In the genomic region with DNA sequence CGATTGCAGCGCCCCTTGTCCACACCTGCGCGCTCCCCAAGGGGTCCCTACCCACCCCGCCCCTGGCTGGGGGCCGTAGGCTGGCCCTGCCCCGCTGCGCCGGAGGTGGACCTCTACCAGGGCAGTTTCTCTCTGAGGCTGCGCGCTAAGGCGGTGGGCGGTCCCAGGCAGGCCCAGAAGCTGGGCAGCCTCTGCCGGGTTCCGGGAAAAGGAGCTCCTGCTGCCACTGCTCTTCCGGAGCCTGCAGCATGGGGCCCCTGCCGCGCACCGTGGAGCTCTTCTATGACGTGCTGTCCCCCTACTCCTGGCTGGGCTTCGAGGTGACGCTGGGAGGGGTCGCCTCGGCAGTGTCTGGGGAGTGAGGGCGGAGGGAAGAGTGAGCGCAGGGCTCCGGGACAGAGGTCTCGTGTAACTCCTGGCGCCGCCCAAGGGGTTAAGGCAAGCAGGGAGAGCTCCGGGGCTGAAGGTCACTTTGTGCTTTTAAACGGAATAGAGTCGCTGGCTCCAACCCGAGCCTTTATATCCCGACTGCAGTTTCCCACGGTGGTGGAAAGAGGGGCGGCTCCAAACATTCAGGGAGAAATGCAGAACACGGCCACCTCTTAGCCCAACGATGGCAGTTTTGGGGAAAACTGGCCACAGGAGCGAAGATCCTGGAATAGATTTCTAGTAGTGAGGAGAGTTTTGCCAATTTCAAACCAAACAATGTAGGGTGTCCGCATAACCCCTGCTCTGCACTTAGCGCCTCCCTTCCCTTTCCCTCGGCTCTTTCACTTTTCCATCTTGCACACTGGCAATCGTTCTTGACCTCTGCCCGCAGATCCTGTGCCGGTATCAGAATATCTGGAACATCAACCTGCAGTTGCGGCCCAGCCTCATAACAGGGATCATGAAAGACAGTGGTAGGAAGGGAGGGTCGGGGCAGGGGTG, we compare ENCODE assay signal across 8 cellular contexts. TPM values are rescaled to one million over a fixed set of nuclear protein-coding genes. Genes with fewer than 3 reads are reported as not detected.
DNase-seq lines count a peak whose midpoint lies in the region; ATAC-seq and TF ChIP-seq lines count a peak whose summit lies in the region.

A gene (plus strand): TSS at position 176 of the 930 bp plus-strand sequence. CDS start 73 bp downstream, at position 249.

- WGBS in liver, result under 1% methylated on average over 48 of the region's 48 CpGs

- H3K4me3 ChIP-seq in AG10803 (ENCODE audit: low read length) (peak within 1 kb of the TSS; percentile 90), liver (ENCODE audit: low read depth in 1 of 3, low read length in 3 of 3) (peak within 1 kb of the TSS; percentile 68 to 85 (median 83))

- H3K9ac ChIP-seq in liver (ENCODE audit: low read depth in 1 of 2, low read length in 2 of 2), result peak within 1 kb of the TSS; percentile 67 to 82

- no peak for TF ChIP-seq CTCF in AG10803 (conservative IDR thresholded peaks at IDR 0.05; ENCODE audit: low read length)
- no peak for TF ChIP-seq CTCF in liver (IDR thresholded peaks at IDR 0.05; ENCODE audit: low read depth, low read length, missing input control)

- H3K27ac ChIP-seq in liver (ENCODE audit: low read depth in 1 of 2, low read length in 2 of 2), result peak within 1 kb of the TSS; percentile 40 to 87

- TF ChIP-seq RAD21 in liver (IDR thresholded peaks at IDR 0.05), result peak; percentile 2 to 32

- peaks cover 8 to 36% (median 22%) of the 10 kb centered on the region in 4 donors for H3K4me1 ChIP-seq in liver (ENCODE audit: control insufficient read depth in 4 of 4, insufficient read depth in 4 of 4, low read length in 3 of 4)

- ATAC-seq in GM18907 (IDR thresholded peaks at IDR 0.05; ENCODE audit: unreplicated experiment) (peak; percentile 99), HG03135 (IDR thresholded peaks at IDR 0.05; ENCODE audit: unreplicated experiment) (peak; percentile 94)

- H3K36me3 ChIP-seq in liver (ENCODE audit: control insufficient read depth in 4 of 4, insufficient read depth in 3 of 4, low read depth in 1 of 4, low read length in 3 of 4), result peaks cover 0 to 15% (median 7%) of the 10 kb centered on the region in 4 donors

- no peaks in the 10 kb centered on the region for H3K27me3 ChIP-seq in liver (ENCODE audit: control insufficient read depth in 4 of 4, insufficient read depth in 4 of 4, low read length in 3 of 4)

- no peaks in the 10 kb centered on the region for H3K9me3 ChIP-seq in liver (ENCODE audit: control insufficient read depth in 4 of 4, low read length in 3 of 4)

- DNase-seq in AG10803 (ENCODE audit: low read depth) (peak; percentile 60), NCI-H510A treated with DMSO at 0.1 percent for 48 hours (lab: John Stamatoyannopoulos, UW) (peak; percentile 50), dermis blood vessel endothelial cell (peak; percentile 77)
- peak; percentile 71 to 75 for DNase-seq in activated CD4-positive, alpha-beta T cell treated with anti-CD3 and anti-CD28 coated beads, Interleukin-2, amount 50 U/mL, for 4 hours
- peak; percentile 86 for DNase-seq in stimulated activated CD4-positive, alpha-beta T cell treated with anti-CD3 and anti-CD28 coated beads, Interleukin-4, amount 100 ng/mL, for 24 hours

TF ChIP-seq in liver, 16 proteins besides CTCF, POLR2A, EP300 and RAD21:
- TF ChIP-seq, protein P1, sequence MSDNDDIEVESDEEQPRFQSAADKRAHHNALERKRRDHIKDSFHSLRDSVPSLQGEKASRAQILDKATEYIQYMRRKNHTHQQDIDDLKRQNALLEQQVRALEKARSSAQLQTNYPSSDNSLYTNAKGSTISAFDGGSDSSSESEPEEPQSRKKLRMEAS (IDR thresholded peaks at IDR 0.05), result peak; percentile 76
- TF ChIP-seq, protein P2, sequence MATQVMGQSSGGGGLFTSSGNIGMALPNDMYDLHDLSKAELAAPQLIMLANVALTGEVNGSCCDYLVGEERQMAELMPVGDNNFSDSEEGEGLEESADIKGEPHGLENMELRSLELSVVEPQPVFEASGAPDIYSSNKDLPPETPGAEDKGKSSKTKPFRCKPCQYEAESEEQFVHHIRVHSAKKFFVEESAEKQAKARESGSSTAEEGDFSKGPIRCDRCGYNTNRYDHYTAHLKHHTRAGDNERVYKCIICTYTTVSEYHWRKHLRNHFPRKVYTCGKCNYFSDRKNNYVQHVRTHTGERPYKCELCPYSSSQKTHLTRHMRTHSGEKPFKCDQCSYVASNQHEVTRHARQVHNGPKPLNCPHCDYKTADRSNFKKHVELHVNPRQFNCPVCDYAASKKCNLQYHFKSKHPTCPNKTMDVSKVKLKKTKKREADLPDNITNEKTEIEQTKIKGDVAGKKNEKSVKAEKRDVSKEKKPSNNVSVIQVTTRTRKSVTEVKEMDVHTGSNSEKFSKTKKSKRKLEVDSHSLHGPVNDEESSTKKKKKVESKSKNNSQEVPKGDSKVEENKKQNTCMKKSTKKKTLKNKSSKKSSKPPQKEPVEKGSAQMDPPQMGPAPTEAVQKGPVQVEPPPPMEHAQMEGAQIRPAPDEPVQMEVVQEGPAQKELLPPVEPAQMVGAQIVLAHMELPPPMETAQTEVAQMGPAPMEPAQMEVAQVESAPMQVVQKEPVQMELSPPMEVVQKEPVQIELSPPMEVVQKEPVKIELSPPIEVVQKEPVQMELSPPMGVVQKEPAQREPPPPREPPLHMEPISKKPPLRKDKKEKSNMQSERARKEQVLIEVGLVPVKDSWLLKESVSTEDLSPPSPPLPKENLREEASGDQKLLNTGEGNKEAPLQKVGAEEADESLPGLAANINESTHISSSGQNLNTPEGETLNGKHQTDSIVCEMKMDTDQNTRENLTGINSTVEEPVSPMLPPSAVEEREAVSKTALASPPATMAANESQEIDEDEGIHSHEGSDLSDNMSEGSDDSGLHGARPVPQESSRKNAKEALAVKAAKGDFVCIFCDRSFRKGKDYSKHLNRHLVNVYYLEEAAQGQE (IDR thresholded peaks at IDR 0.05), result peak; percentile 75
- TF ChIP-seq GABPA (IDR thresholded peaks at IDR 0.05 in 1 of 2, conservative IDR thresholded peaks at IDR 0.05 in 1 of 2) (no peak), FOXA1 (IDR thresholded peaks at IDR 0.05) (no peak), SP1 (IDR thresholded peaks at IDR 0.05) (peak; percentile 70), EGR1 (IDR thresholded peaks at IDR 0.05; ENCODE audit: low read depth in 2 of 2) (no peak), TAF1 (conservative IDR thresholded peaks at IDR 0.05) (peak; percentile 74), YY1 (IDR thresholded peaks at IDR 0.05) (peak; percentile 70), NR2F2 (IDR thresholded peaks at IDR 0.05) (peak; percentile 70), FOXA2 (IDR thresholded peaks at IDR 0.05) (no peak), HNF4G (IDR thresholded peaks at IDR 0.05) (peak; percentile 66), JUND (IDR thresholded peaks at IDR 0.05) (peak; percentile 17 to 33), HNF4A (conservative IDR thresholded peaks at IDR 0.05) (peak; percentile 71 to 83), RXRA (IDR thresholded peaks at IDR 0.05) (peak; percentile 48 to 63)
- TF ChIP-seq, protein P3, sequence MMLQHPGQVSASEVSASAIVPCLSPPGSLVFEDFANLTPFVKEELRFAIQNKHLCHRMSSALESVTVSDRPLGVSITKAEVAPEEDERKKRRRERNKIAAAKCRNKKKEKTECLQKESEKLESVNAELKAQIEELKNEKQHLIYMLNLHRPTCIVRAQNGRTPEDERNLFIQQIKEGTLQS (IDR thresholded peaks at IDR 0.05), result no peak
- TF ChIP-seq, protein P4, sequence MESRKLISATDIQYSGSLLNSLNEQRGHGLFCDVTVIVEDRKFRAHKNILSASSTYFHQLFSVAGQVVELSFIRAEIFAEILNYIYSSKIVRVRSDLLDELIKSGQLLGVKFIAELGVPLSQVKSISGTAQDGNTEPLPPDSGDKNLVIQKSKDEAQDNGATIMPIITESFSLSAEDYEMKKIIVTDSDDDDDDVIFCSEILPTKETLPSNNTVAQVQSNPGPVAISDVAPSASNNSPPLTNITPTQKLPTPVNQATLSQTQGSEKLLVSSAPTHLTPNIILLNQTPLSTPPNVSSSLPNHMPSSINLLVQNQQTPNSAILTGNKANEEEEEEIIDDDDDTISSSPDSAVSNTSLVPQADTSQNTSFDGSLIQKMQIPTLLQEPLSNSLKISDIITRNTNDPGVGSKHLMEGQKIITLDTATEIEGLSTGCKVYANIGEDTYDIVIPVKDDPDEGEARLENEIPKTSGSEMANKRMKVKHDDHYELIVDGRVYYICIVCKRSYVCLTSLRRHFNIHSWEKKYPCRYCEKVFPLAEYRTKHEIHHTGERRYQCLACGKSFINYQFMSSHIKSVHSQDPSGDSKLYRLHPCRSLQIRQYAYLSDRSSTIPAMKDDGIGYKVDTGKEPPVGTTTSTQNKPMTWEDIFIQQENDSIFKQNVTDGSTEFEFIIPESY (IDR thresholded peaks at IDR 0.05), result peak; percentile 14
TF ChIP-seq in liver: peak in this region for 11.

RNA-seq across cellular contexts. Expression of the gene that starts here (rescaled TPM):
- total RNA-seq in dermis blood vessel endothelial cell, result 110 and 112 TPM in 2 replicates
- 100 to 1,000 TPM in 1 of 2 donors, 10 to 100 TPM in 1; 98.9 to 178 TPM for total RNA-seq in liver
- polyA plus RNA-seq in liver, result 100 to 1,000 TPM; 195 to 253 TPM

Comparison
In these comparisons a context has a peak if more than half of its experiments do, and no peak if none do; other contexts are left out.
1. Peak in every context shown above with its lines: DNase-seq, ATAC-seq, H3K4me3 ChIP-seq and H3K27ac ChIP-seq.